ENCODE assay signal across 2 cellular contexts in the genomic region with DNA sequence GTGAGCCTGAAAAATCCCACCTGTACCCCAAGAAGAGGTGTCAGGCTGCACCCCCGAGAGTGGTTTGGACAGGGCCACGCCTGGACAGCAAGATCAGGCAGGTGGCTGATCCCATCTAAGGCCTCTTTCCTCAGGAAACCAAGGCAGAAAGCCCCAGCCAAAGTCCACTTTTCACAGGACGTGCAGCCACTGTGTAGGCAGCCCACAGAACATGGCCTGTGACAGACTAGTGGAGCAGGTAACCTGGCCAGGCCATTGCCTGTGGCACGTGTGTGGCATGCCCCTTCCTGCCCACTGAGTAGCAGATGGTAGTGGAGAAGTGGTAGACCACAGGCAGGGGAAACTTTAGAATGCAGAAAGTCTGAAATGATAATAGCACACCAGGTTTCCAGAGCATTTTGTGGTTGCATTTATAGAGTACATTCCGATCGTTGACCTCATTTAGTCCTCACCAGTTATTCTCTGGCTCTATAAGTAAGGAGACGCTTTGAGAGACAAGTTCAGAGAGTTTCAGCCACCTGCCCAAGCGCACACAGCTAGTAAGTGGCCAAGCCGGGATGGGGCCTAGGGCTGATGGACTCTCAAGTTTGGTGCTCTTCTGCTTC.
TF ChIP-seq lines count a peak whose summit lies in the region.

No MANE protein-coding gene starts in this region.

TF ChIP-seq in IMR-90, 13 proteins besides CTCF, POLR2A, EP300 and RAD21:
- TF ChIP-seq CEBPB (IDR thresholded peaks at IDR 0.05; ENCODE audit: low read depth, low read length) (no peak), CHD1 (IDR thresholded peaks at IDR 0.05; ENCODE audit: low read depth, low read length) (no peak), BHLHE40 (IDR thresholded peaks at IDR 0.05; ENCODE audit: low read depth, low read length) (no peak), RFX5 (IDR thresholded peaks at IDR 0.05; ENCODE audit: low read depth, low read length) (no peak), FOS (IDR thresholded peaks at IDR 0.05; ENCODE audit: low read depth, low read length) (no peak), MAFK (IDR thresholded peaks at IDR 0.05; ENCODE audit: low read depth, low read length) (no peak)

TF ChIP-seq in GM12878, 131 proteins besides CTCF, POLR2A, EP300 and RAD21:
- TF ChIP-seq ZNF384 (IDR thresholded peaks at IDR 0.05; ENCODE audit: borderline replicate concordance, low read depth, low read length): no peak
- no peak for TF ChIP-seq SUZ12 (IDR thresholded peaks at IDR 0.05; ENCODE audit: unreplicated experiment)
- no peak for TF ChIP-seq SIX5 (IDR thresholded peaks at IDR 0.05; ENCODE audit: low read depth, low read length, severe bottlenecking)
- no peak for TF ChIP-seq CREM (IDR thresholded peaks at IDR 0.05; ENCODE audit: low read depth)
- no peak for TF ChIP-seq MYC (IDR thresholded peaks at IDR 0.05; ENCODE audit: insufficient read depth, insufficient read length, insufficient replicate concordance, low read length, severe bottlenecking)
- no peak for TF ChIP-seq GATAD2B (conservative IDR thresholded peaks at IDR 0.05; ENCODE audit: low read depth)
- TF ChIP-seq RUNX3 (IDR thresholded peaks at IDR 0.05; ENCODE audit: low read length): peak; percentile 36
- TF ChIP-seq MTA2 (IDR thresholded peaks at IDR 0.05; ENCODE audit: low read depth): peak; percentile 24; the same call in 1 of the 2 replicates
- TF ChIP-seq BRCA1 (IDR thresholded peaks at IDR 0.05; ENCODE audit: low read depth, low read length): no peak
- peak; percentile 57 for TF ChIP-seq ZNF687 (IDR thresholded peaks at IDR 0.05)
- no peak for TF ChIP-seq CUX1 (IDR thresholded peaks at IDR 0.05; ENCODE audit: insufficient replicate concordance, low read depth, low read length)
- TF ChIP-seq, protein P1, sequence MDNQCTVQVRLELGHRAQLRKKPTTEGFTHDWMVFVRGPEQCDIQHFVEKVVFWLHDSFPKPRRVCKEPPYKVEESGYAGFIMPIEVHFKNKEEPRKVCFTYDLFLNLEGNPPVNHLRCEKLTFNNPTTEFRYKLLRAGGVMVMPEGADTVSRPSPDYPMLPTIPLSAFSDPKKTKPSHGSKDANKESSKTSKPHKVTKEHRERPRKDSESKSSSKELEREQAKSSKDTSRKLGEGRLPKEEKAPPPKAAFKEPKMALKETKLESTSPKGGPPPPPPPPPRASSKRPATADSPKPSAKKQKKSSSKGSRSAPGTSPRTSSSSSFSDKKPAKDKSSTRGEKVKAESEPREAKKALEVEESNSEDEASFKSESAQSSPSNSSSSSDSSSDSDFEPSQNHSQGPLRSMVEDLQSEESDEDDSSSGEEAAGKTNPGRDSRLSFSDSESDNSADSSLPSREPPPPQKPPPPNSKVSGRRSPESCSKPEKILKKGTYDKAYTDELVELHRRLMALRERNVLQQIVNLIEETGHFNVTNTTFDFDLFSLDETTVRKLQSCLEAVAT (IDR thresholded peaks at IDR 0.05): 0 out of 2 replicates have a peak, but pooled peaks have one; percentile 22
- peak; percentile 29 to 42; a peak in 2 of 4 replicates for TF ChIP-seq IKZF2 (IDR thresholded peaks at IDR 0.05)
- 0 out of 2 replicates have a peak, but pooled peaks have one; percentile 24 for TF ChIP-seq TCF3 (IDR thresholded peaks at IDR 0.05; ENCODE audit: borderline replicate concordance, insufficient read depth, low read depth, low read length)
- TF ChIP-seq NBN (IDR thresholded peaks at IDR 0.05): no peak
- TF ChIP-seq BHLHE40 (IDR thresholded peaks at IDR 0.05; ENCODE audit: borderline replicate concordance in 1 of 2, low read depth in 2 of 2, low read length in 1 of 2): peak; percentile 62 to 94
- TF ChIP-seq HDGF (IDR thresholded peaks at IDR 0.05): no peak
- TF ChIP-seq KDM1A (IDR thresholded peaks at IDR 0.05; ENCODE audit: borderline replicate concordance): no peak
- TF ChIP-seq SKIL (IDR thresholded peaks at IDR 0.05; ENCODE audit: low read depth, poor library complexity, severe bottlenecking): no peak
TF ChIP-seq in GM12878: peak in this region for 7.
